1 cellular context compared by ENCODE assay signal in genomic region chr11:44861829-44862545, GRCh38.
TF ChIP-seq lines count a peak whose summit lies in the region.

No MANE protein-coding gene starts in this region.

TF ChIP-seq in HEK293, 187 proteins besides CTCF, POLR2A, EP300 and RAD21 (continued from another document):
- TF ChIP-seq, protein P1, sequence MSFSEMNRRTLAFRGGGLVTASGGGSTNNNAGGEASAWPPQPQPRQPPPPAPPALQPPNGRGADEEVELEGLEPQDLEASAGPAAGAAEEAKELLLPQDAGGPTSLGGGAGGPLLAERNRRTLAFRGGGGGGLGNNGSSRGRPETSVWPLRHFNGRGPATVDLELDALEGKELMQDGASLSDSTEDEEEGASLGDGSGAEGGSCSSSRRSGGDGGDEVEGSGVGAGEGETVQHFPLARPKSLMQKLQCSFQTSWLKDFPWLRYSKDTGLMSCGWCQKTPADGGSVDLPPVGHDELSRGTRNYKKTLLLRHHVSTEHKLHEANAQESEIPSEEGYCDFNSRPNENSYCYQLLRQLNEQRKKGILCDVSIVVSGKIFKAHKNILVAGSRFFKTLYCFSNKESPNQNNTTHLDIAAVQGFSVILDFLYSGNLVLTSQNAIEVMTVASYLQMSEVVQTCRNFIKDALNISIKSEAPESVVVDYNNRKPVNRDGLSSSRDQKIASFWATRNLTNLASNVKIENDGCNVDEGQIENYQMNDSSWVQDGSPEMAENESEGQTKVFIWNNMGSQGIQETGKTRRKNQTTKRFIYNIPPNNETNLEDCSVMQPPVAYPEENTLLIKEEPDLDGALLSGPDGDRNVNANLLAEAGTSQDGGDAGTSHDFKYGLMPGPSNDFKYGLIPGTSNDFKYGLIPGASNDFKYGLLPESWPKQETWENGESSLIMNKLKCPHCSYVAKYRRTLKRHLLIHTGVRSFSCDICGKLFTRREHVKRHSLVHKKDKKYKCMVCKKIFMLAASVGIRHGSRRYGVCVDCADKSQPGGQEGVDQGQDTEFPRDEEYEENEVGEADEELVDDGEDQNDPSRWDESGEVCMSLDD (tag by site-specific recombination; IDR thresholded peaks at IDR 0.05), result no peak
- TF ChIP-seq ZNF138 (tag by site-specific recombination; IDR thresholded peaks at IDR 0.05; ENCODE audit: borderline replicate concordance), result no peak
- no peak for TF ChIP-seq ZNF555 (tag by site-specific recombination; conservative IDR thresholded peaks at IDR 0.05)
- no peak for TF ChIP-seq ZNF223 (tag by site-specific recombination; IDR thresholded peaks at IDR 0.05)
- no peak for TF ChIP-seq KLF17 (tag by site-specific recombination; IDR thresholded peaks at IDR 0.05)
- no peak for TF ChIP-seq ZNF830 (tag by site-specific recombination; IDR thresholded peaks at IDR 0.05; ENCODE audit: low read depth)
- no peak for TF ChIP-seq ZNF169 (tag by site-specific recombination; IDR thresholded peaks at IDR 0.05)
- no peak for TF ChIP-seq ZSCAN18 (tag by site-specific recombination; IDR thresholded peaks at IDR 0.05)
- peak; percentile 89 for TF ChIP-seq GLIS1 (tag by site-specific recombination; IDR thresholded peaks at IDR 0.05)
- TF ChIP-seq ZBTB6 (tag by site-specific recombination; IDR thresholded peaks at IDR 0.05), result no peak
- TF ChIP-seq REPIN1 (tag by site-specific recombination; IDR thresholded peaks at IDR 0.05; ENCODE audit: low read depth), result no peak
- TF ChIP-seq ZNF623 (tag by site-specific recombination; IDR thresholded peaks at IDR 0.05), result no peak
- no peak for TF ChIP-seq ZNF670 (tag by site-specific recombination; IDR thresholded peaks at IDR 0.05; ENCODE audit: low read depth)
- TF ChIP-seq ZNF626 (tag by site-specific recombination; IDR thresholded peaks at IDR 0.05), result no peak
- no peak for TF ChIP-seq ZNF658 (tag by site-specific recombination; IDR thresholded peaks at IDR 0.05)
- no peak for TF ChIP-seq ZNF610 (tag by site-specific recombination; IDR thresholded peaks at IDR 0.05; ENCODE audit: borderline replicate concordance)
- TF ChIP-seq ZNF530 (tag by site-specific recombination; IDR thresholded peaks at IDR 0.05; ENCODE audit: low read depth), result no peak
- no peak for TF ChIP-seq ZNF341 (tag by site-specific recombination; IDR thresholded peaks at IDR 0.05; ENCODE audit: low read depth)
TF ChIP-seq in HEK293: peak in this region for 12.
